ENCODE assay signal across 28 cellular contexts in genomic region chr20:52212943-52213342, GRCh38.
"Had no signal": no experiment of that assay in that cellular context is flagged by ENCODE, and none has a peak within 500 bp of the region (broad histone marks: within the 10 kb centered on the region; RNA-seq: fewer than 3 reads in every experiment).

No MANE protein-coding gene starts in this region.

- H3K36me3 ChIP-seq: colonic mucosa, esophagus muscularis mucosa, esophagus squamous epithelium, gastrocnemius medialis, gastroesophageal sphincter, heart left ventricle, heart right ventricle had no signal

- H3K27me3 ChIP-seq: colonic mucosa, esophagus squamous epithelium, gastrocnemius medialis had no signal

- H3K9me3 ChIP-seq: colonic mucosa, gastrocnemius medialis had no signal

- H3K27ac ChIP-seq: colonic mucosa, coronary artery, dorsolateral prefrontal cortex, epithelial cell of prostate, esophagus muscularis mucosa, esophagus squamous epithelium, foreskin keratinocyte, gastrocnemius medialis, gastroesophageal sphincter, heart left ventricle, heart right ventricle had no signal

- H3K4me3 ChIP-seq: colonic mucosa, coronary artery, dorsolateral prefrontal cortex, esophagus muscularis mucosa, esophagus squamous epithelium, gastrocnemius medialis, gastroesophageal sphincter, heart left ventricle, heart right ventricle had no signal

- H3K4me1 ChIP-seq: colonic mucosa, esophagus muscularis mucosa, esophagus squamous epithelium, foreskin keratinocyte, gastrocnemius medialis, gastroesophageal sphincter, heart left ventricle, heart right ventricle had no signal

- DNase-seq: colonic mucosa; cortex of kidney; dermis blood vessel endothelial cell; dorsolateral prefrontal cortex; effector CD4-positive, alpha-beta T cell; effector CD8-positive, alpha-beta T cell; effector memory CD4-positive, alpha-beta T cell; effector memory CD8-positive, alpha-beta T cell; endodermal cell; erythroblast; esophagus squamous epithelium; foreskin fibroblast; foreskin keratinocyte; foreskin melanocyte; gastrocnemius medialis; glutamatergic neuron; head of caudate nucleus; heart left ventricle; heart right ventricle had no signal

- FAIRE-seq: colon, endometrium, endothelial cell of umbilical vein, frontal cortex had no signal

- ATAC-seq: effector memory CD8-positive, alpha-beta T cell; esophagus mucosa; foreskin keratinocyte; gastrocnemius medialis; gastroesophageal sphincter; heart left ventricle; heart right ventricle had no signal
